Comparison of ENCODE assay signal across 12 cellular contexts in the genomic region with DNA sequence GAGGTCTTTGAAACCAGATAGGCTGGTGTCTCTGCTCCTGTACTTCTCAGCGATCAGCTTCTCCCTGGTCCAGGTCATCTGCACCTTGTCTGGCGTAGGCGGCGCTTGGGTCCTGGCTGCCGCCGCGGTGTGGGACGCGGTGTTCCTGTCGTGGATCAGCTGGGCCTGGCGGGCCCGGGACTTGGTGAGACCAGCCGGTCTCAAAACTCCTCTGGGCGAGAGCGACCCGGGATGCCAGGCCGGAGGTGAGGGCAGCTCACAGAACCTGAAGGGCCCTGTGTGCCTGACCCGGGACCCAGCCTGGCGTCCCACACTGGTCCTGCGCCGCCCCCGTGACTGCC. TPM values are rescaled to one million over a fixed set of nuclear protein-coding genes. Genes with fewer than 3 reads are reported as not detected.
DNase-seq lines count a peak whose midpoint lies in the region; ATAC-seq and TF ChIP-seq lines count a peak whose summit lies in the region.
"Had no signal": no experiment of that assay in that cellular context is flagged by ENCODE, and none has a peak within 500 bp of the region (broad histone marks: within the 10 kb centered on the region; RNA-seq: fewer than 3 reads in every experiment).

No MANE protein-coding gene starts in this region.

- H3K36me3 Mint-ChIP-seq in nephron progenitor cell (ENCODE audit: low read depth) = peaks cover under 1% of the 10 kb centered on the region

- H3K4me3 Mint-ChIP-seq in stimulated activated naive CD8-positive, alpha-beta T cell treated with anti-CD3 and anti-CD28 coated beads, Interleukin-15, amount 100 ng/mL, for 72 hours = no peak overlapping the region
- no peak overlapping the region for H3K4me3 Mint-ChIP-seq in nephron progenitor cell
- H3K4me3 Mint-ChIP-seq: CD4-positive, CD25-positive, alpha-beta regulatory T cell had no signal

- H3K4me3 ChIP-seq in heart right ventricle = no peak overlapping the region
- H3K4me3 ChIP-seq: BLaER1 treated with 17β-estradiol and CSF1 and Interleukin-3, amounts not matched to agents 10 nM and 100 nM had no signal

- 92 to 95% methylated on average over 22 of the region's 22 CpGs for WGBS in heart right ventricle, 2 donors

- peak; percentile 41 for DNase-seq in Right ventricle myocardium superior
- no peak for DNase-seq in heart right ventricle
- DNase-seq in stimulated activated naive CD8-positive, alpha-beta T cell treated with anti-CD3 and anti-CD28 coated beads, Interleukin-15, amount 100 ng/mL, for 72 hours = no peak
- no peak for DNase-seq in stimulated activated naive CD8-positive, alpha-beta T cell treated with anti-CD3 and anti-CD28 coated beads, Interleukin-15, Interleukin-2, amounts not matched to agents 100 U/mL and 50 U/mL, for 24 hours
- peak; percentile 1 for DNase-seq in nephron progenitor cell
- DNase-seq in NCI-H2227 (lab: John Stamatoyannopoulos, UW; ENCODE audit: unreplicated experiment) = no peak
- DNase-seq: ACHN; CD4-positive, CD25-positive, alpha-beta regulatory T cell; DMS 273 treated with DMSO at 0.1 percent for 48 hours had no signal

- peaks cover 5 to 96% (median 60%) of the 10 kb centered on the region in 9 donors for H3K36me3 ChIP-seq in heart right ventricle

- no peaks in the 10 kb centered on the region for H3K4me1 Mint-ChIP-seq in stimulated activated naive CD8-positive, alpha-beta T cell treated with anti-CD3 and anti-CD28 coated beads, Interleukin-15, amount 100 ng/mL, for 72 hours
- H3K4me1 Mint-ChIP-seq in nephron progenitor cell = peaks cover 41% of the 10 kb centered on the region
- H3K4me1 Mint-ChIP-seq: CD4-positive, CD25-positive, alpha-beta regulatory T cell had no signal

- H3K27me3 ChIP-seq in heart right ventricle = no peaks in the 10 kb centered on the region

- peaks cover 0 to 19% (median 11%) of the 10 kb centered on the region in 9 donors for H3K4me1 ChIP-seq in heart right ventricle

- ATAC-seq in Right ventricle myocardium superior (ENCODE audit: poor library complexity) (no peak), heart right ventricle (no peak), HG02623 (IDR thresholded peaks at IDR 0.05; ENCODE audit: unreplicated experiment) (no peak)
- ATAC-seq in stimulated activated naive CD8-positive, alpha-beta T cell treated with anti-CD3 and anti-CD28 coated beads, Interleukin-15, amount 100 ng/mL, for 72 hours = peak; percentile 29
- no peak for ATAC-seq in stimulated activated naive CD8-positive, alpha-beta T cell treated with anti-CD3 and anti-CD28 coated beads, Interleukin-15, Interleukin-2, amounts not matched to agents 100 U/mL and 50 U/mL, for 24 hours
- ATAC-seq: HCT116 had no signal

- no peak overlapping the region for H3K27ac Mint-ChIP-seq in stimulated activated naive CD8-positive, alpha-beta T cell treated with anti-CD3 and anti-CD28 coated beads, Interleukin-15, amount 100 ng/mL, for 72 hours
- no peak overlapping the region for H3K27ac Mint-ChIP-seq in nephron progenitor cell
- H3K27ac Mint-ChIP-seq: CD4-positive, CD25-positive, alpha-beta regulatory T cell had no signal

- H3K27ac ChIP-seq in heart right ventricle = no peak overlapping the region
- H3K27ac ChIP-seq: BLaER1 treated with 17β-estradiol and CSF1 and Interleukin-3, amounts not matched to agents 10 nM and 100 nM had no signal

- H3K9me3 Mint-ChIP-seq in stimulated activated naive CD8-positive, alpha-beta T cell treated with anti-CD3 and anti-CD28 coated beads, Interleukin-15, amount 100 ng/mL, for 72 hours = no peaks in the 10 kb centered on the region
- no peaks in the 10 kb centered on the region for H3K9me3 Mint-ChIP-seq in nephron progenitor cell

- intact Hi-C loops in Right ventricle myocardium superior (cut with DNase I) = no loop called here
- intact Hi-C loops in heart right ventricle (cut with DNase I) = loop anchor here in 3 of 10 donors (5.0 to 10.0 kb wide), 2 partner anchors 35 to 77 kb away; no protein-coding TSS in a partner anchor

- H3K9me3 ChIP-seq in heart right ventricle = no peaks in the 10 kb centered on the region
- H3K9me3 ChIP-seq: BLaER1 treated with 17β-estradiol and CSF1 and Interleukin-3, amounts not matched to agents 10 nM and 100 nM had no signal

- TF ChIP-seq CTCF in heart right ventricle (IDR thresholded peaks at IDR 0.05) = no peak
- TF ChIP-seq CTCF in nephron progenitor cell (IDR thresholded peaks at IDR 0.05) = no peak

- H3K27me3 Mint-ChIP-seq in stimulated activated naive CD8-positive, alpha-beta T cell treated with anti-CD3 and anti-CD28 coated beads, Interleukin-15, amount 100 ng/mL, for 72 hours = no peaks in the 10 kb centered on the region
- no peaks in the 10 kb centered on the region for H3K27me3 Mint-ChIP-seq in nephron progenitor cell (ENCODE audit: low read depth, poor library complexity)
- H3K27me3 Mint-ChIP-seq: CD4-positive, CD25-positive, alpha-beta regulatory T cell had no signal

RNA-seq across cellular contexts. Expression of gene NKD2, which starts 48.9 kb away (rescaled TPM):
- total RNA-seq in Right ventricle myocardium superior (2.8 TPM), heart right ventricle (1 to 10 TPM in 7 of 10 donors, under 1 TPM in 3; 0.31 to 4.5 (median 1.5) TPM)
- 10 to 100 TPM in 1 of 2 donors, 1 to 10 TPM in 1; 5.3 to 12.7 TPM for polyA plus RNA-seq in heart right ventricle
- total RNA-seq: CD4-positive, CD25-positive, alpha-beta regulatory T cell had no signal
- polyA plus RNA-seq: CD4-positive, CD25-positive, alpha-beta regulatory T cell had no signal

RNA-seq across cellular contexts. Expression of gene SLC12A7, which starts 54.4 kb away (rescaled TPM):
- total RNA-seq in Right ventricle myocardium superior (172 TPM), heart right ventricle (100 to 1,000 TPM; 122 to 208 (median 146) TPM)
- 100 to 1,000 TPM in 1 of 2 donors, 10 to 100 TPM in 1; 36.3 to 145 TPM for polyA plus RNA-seq in heart right ventricle

Comparison
In these comparisons a context has a peak if more than half of its experiments do, and no peak if none do; other contexts are left out.
1. DNase-seq: peak in Right ventricle myocardium superior (single experiment) and nephron progenitor cell (single experiment); none in heart right ventricle (0 of 2), stimulated activated naive CD8-positive, alpha-beta T cell treated with anti-CD3 and anti-CD28 coated beads, Interleukin-15, amount 100 ng/mL, for 72 hours (0 of 2), stimulated activated naive CD8-positive, alpha-beta T cell treated with anti-CD3 and anti-CD28 coated beads, Interleukin-15, Interleukin-2, amounts not matched to agents 100 U/mL and 50 U/mL, for 24 hours (single experiment) and NCI-H2227 (single experiment).